19 cellular contexts compared by ENCODE assay signal in the genomic region with DNA sequence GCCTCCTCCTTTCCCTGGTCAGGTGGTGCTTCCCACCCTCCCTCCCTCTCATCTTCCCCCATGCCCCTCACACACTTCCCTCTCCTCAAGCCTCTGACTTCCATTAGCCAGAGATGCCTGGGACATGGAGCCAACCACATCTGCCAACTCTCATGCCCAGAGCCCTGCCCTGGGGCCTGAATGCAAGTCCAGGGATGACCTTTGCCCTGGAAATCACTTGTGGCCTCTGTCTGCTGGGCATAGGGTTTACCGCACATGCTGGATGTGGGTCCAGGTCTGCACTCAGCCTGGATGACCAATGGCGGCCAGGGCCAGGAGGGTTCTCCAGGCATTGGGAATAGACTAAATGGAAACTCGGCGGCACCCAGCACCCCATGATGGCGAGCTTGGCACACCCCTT.
A peak's percentile ranks its signal among the peaks of the same experiment; 100 is the strongest.
DNase-seq lines count a peak whose midpoint lies in the region; ATAC-seq, FAIRE-seq and TF ChIP-seq lines count a peak whose summit lies in the region.
"Had no signal": no experiment of that assay in that cellular context is flagged by ENCODE, and none has a peak within 500 bp of the region (broad histone marks: within the 10 kb centered on the region; RNA-seq: fewer than 3 reads in every experiment).

No MANE protein-coding gene starts in this region.

- no peak overlapping the region for H3K4me3 ChIP-seq in AG04450 (ENCODE audit: low read depth, low read length)
- no peak overlapping the region for H3K4me3 ChIP-seq in left lung
- no peak overlapping the region for H3K4me3 ChIP-seq in stomach
- H3K4me3 ChIP-seq: gastrocnemius medialis had no signal

- TF ChIP-seq POLR2A in stomach (IDR thresholded peaks at IDR 0.05) (no peak), GM12891 (IDR thresholded peaks at IDR 0.05; ENCODE audit: low read depth, low read length) (no peak)

- no peak for FAIRE-seq in GM12891 (lab: Jason Lieb, UNC)

- TF ChIP-seq EP300 in stomach (IDR thresholded peaks at IDR 0.05), result no peak

- DNase-seq in AG04450 (ENCODE audit: low read depth, low spot score), result no peak
- DNase-seq in RWPE1 (ENCODE audit: low spot score), result no peak
- DNase-seq in left lung, result no peak
- no peak for DNase-seq in stomach
- DNase-seq in activated CD4-positive, alpha-beta T cell treated with anti-CD3 and anti-CD28 coated beads for 36 hours, result no peak
- DNase-seq in activated CD4-positive, alpha-beta T cell treated with anti-CD3 and anti-CD28 coated beads, Interleukin-2, amount 10 ng/mL, durations not matched to agents 7 days and 5 days, result no peak
- DNase-seq in GM12891 (ENCODE audit: insufficient read length, low spot score), result no peak
- DNase-seq in NCI-H2227 (lab: John Stamatoyannopoulos, UW; ENCODE audit: unreplicated experiment), result no peak
- DNase-seq: activated CD4-positive, CD25-positive, alpha-beta regulatory T cell treated with anti-CD3 and anti-CD28 coated beads, Interleukin-2, amount 50 U/mL, for 72 hours; activated naive CD4-positive, alpha-beta T cell; activated T-cell treated with anti-CD3 and anti-CD28 coated beads, Interleukin-2, amount 50 U/mL, for 1 hour; effector CD4-positive, alpha-beta T cell; gastrocnemius medialis; Karpas-422; kidney glomerular epithelial cell; NCI-H187 treated with DMSO at 0.1 percent for 48 hours; NCI-H748 treated with DMSO at 0.1 percent for 48 hours; trophoblast cell had no signal

- WGBS in stomach, 5 donors, result 94 to 98% (median 95%) methylated on average over 5 of the region's 5 CpGs

- no peaks in the 10 kb centered on the region for H3K36me3 ChIP-seq in left lung
- no peaks in the 10 kb centered on the region for H3K36me3 ChIP-seq in stomach
- H3K36me3 ChIP-seq: gastrocnemius medialis had no signal

- CTCF ChIA-PET in AG04450 (lab: Charles Lee), result interaction anchor here (1.0 kb wide), 1 partner anchor 221 kb away, joined by 3 read pairs; no protein-coding TSS in a partner anchor
- CTCF ChIA-PET in RWPE1 (lab: Yijun Ruan, JAX), result no interaction called here
- CTCF ChIA-PET in activated CD4-positive, alpha-beta T cell treated with anti-CD3 and anti-CD28 coated beads for 36 hours (lab: Charles Lee), result interaction anchor here (1.1 kb wide), 1 partner anchor 388 kb away, joined by 4 read pairs; no protein-coding TSS in a partner anchor
- CTCF ChIA-PET in activated CD4-positive, alpha-beta T cell treated with anti-CD3 and anti-CD28 coated beads, Interleukin-2, amount 10 ng/mL, durations not matched to agents 7 days and 5 days (lab: Charles Lee), result no interaction called here

- no peaks in the 10 kb centered on the region for H3K27me3 Mint-ChIP-seq in activated CD4-positive, alpha-beta T cell treated with anti-CD3 and anti-CD28 coated beads for 36 hours
- no peaks in the 10 kb centered on the region for H3K27me3 Mint-ChIP-seq in activated CD4-positive, alpha-beta T cell treated with anti-CD3 and anti-CD28 coated beads, Interleukin-2, amount 10 ng/mL, durations not matched to agents 7 days and 5 days

- no peak overlapping the region for H3K4me3 Mint-ChIP-seq in activated CD4-positive, alpha-beta T cell treated with anti-CD3 and anti-CD28 coated beads for 36 hours
- no peak overlapping the region for H3K4me3 Mint-ChIP-seq in activated CD4-positive, alpha-beta T cell treated with anti-CD3 and anti-CD28 coated beads, Interleukin-2, amount 10 ng/mL, durations not matched to agents 7 days and 5 days
- H3K4me3 Mint-ChIP-seq: nephron had no signal

- H3K27ac ChIP-seq in AG04450 (ENCODE audit: low read depth, low read length) (peak overlapping the region; percentile 90), RWPE1 (peak overlapping the region; percentile 62), left lung (peak overlapping the region; percentile 40 to 68), stomach (peak overlapping the region in 4 of 5 donors; percentile 68 to 84 (median 80))

- H3K27ac Mint-ChIP-seq in activated CD4-positive, alpha-beta T cell treated with anti-CD3 and anti-CD28 coated beads for 36 hours, result no peak overlapping the region
- H3K27ac Mint-ChIP-seq in activated CD4-positive, alpha-beta T cell treated with anti-CD3 and anti-CD28 coated beads, Interleukin-2, amount 10 ng/mL, durations not matched to agents 7 days and 5 days, result no peak overlapping the region

- no peaks in the 10 kb centered on the region for H3K4me1 ChIP-seq in left lung
- H3K4me1 ChIP-seq in stomach, result peaks cover 4 to 30% (median 14%) of the 10 kb centered on the region in 4 donors

- H3K9me3 Mint-ChIP-seq in activated CD4-positive, alpha-beta T cell treated with anti-CD3 and anti-CD28 coated beads for 36 hours (ENCODE audit: low read depth), result no peaks in the 10 kb centered on the region
- H3K9me3 Mint-ChIP-seq in activated CD4-positive, alpha-beta T cell treated with anti-CD3 and anti-CD28 coated beads, Interleukin-2, amount 10 ng/mL, durations not matched to agents 7 days and 5 days, result no peaks in the 10 kb centered on the region

- H3K9me3 ChIP-seq in AG04450 (ENCODE audit: control insufficient read depth, insufficient read depth, low read length) (no peaks in the 10 kb centered on the region), left lung (no peaks in the 10 kb centered on the region), stomach (no peaks in the 10 kb centered on the region)
- H3K9me3 ChIP-seq: gastrocnemius medialis had no signal

- POLR2A ChIA-PET in AG04450 (lab: Yijun Ruan, JAX) (interaction anchor here (1.2 to 1.3 kb wide), 2 partner anchors 196 to 386 kb away, joined by 4 to 6 read pairs; partner anchors contain the start of gene SH3RF3), RWPE1 (lab: Yijun Ruan, JAX; ENCODE audit: low non-redundant PET) (interaction anchor here (0.6 kb wide), 1 partner anchor 9 kb away, joined by 5 read pairs; no protein-coding TSS in a partner anchor)
- POLR2A ChIA-PET in activated CD4-positive, alpha-beta T cell treated with anti-CD3 and anti-CD28 coated beads for 36 hours (lab: Charles Lee), result no interaction called here
- POLR2A ChIA-PET in activated CD4-positive, alpha-beta T cell treated with anti-CD3 and anti-CD28 coated beads, Interleukin-2, amount 10 ng/mL, durations not matched to agents 7 days and 5 days (lab: Charles Lee), result no interaction called here

- no peaks in the 10 kb centered on the region for H3K36me3 Mint-ChIP-seq in activated CD4-positive, alpha-beta T cell treated with anti-CD3 and anti-CD28 coated beads for 36 hours (ENCODE audit: low read depth)
- H3K36me3 Mint-ChIP-seq in activated CD4-positive, alpha-beta T cell treated with anti-CD3 and anti-CD28 coated beads, Interleukin-2, amount 10 ng/mL, durations not matched to agents 7 days and 5 days (ENCODE audit: low read depth), result no peaks in the 10 kb centered on the region

- TF ChIP-seq CTCF in AG04450 (IDR thresholded peaks at IDR 0.05; ENCODE audit: low read depth, low read length) (no peak), RWPE1 (conservative IDR thresholded peaks at IDR 0.05; ENCODE audit: low read depth) (no peak), left lung (IDR thresholded peaks at IDR 0.05) (no peak), stomach (IDR thresholded peaks at IDR 0.05) (no peak)

- H3K27me3 ChIP-seq in AG04450 (ENCODE audit: control insufficient read depth, insufficient read depth, low read length) (no peaks in the 10 kb centered on the region), left lung (no peaks in the 10 kb centered on the region), stomach (no peaks in the 10 kb centered on the region)
- H3K27me3 ChIP-seq: gastrocnemius medialis had no signal

- no peak for ATAC-seq in left lung
- no peak for ATAC-seq in activated CD4-positive, alpha-beta T cell treated with anti-CD3 and anti-CD28 coated beads for 36 hours

- H3K4me1 Mint-ChIP-seq in activated CD4-positive, alpha-beta T cell treated with anti-CD3 and anti-CD28 coated beads for 36 hours, result no peaks in the 10 kb centered on the region
- H3K4me1 Mint-ChIP-seq in activated CD4-positive, alpha-beta T cell treated with anti-CD3 and anti-CD28 coated beads, Interleukin-2, amount 10 ng/mL, durations not matched to agents 7 days and 5 days, result peaks cover 7% of the 10 kb centered on the region

- intact Hi-C loops in left lung (cut with DNase I), result loop anchor here in 1 of 2 donors (5.0 kb wide), 1 partner anchor 388 kb away; the partner anchor contains the start of gene SH3RF3
- intact Hi-C loops in stomach (cut with DNase I; ENCODE audit: low total_unique reads), result no loop called here
- intact Hi-C loops in activated CD4-positive, alpha-beta T cell treated with anti-CD3 and anti-CD28 coated beads for 36 hours (cut with DNase I, micrococcal nuclease), result loop anchor here in 1 of 2 experiments (5.0 kb wide), 2 partner anchors 183 to 298 kb away; no protein-coding TSS in a partner anchor

TF ChIP-seq in GM12891, 5 proteins besides CTCF, POLR2A, EP300 and RAD21:
- TF ChIP-seq TAF1 (IDR thresholded peaks at IDR 0.05; ENCODE audit: low read depth, low read length) (no peak), PAX5 (IDR thresholded peaks at IDR 0.05; ENCODE audit: insufficient read depth, low read length, severe bottlenecking) (no peak), POLR2AphosphoS5 (IDR thresholded peaks at IDR 0.05; ENCODE audit: low read depth, low read length) (no peak), SPI1 (IDR thresholded peaks at IDR 0.05; ENCODE audit: low read depth, low read length) (no peak), POU2F2 (IDR thresholded peaks at IDR 0.05; ENCODE audit: low read depth, low read length) (no peak)

Comparison
In these comparisons a context has a peak if more than half of its experiments do, and no peak if none do; other contexts are left out.
1. CTCF ChIA-PET loops: an anchor here in AG04450 (1.0 kb wide) and activated CD4-positive, alpha-beta T cell treated with anti-CD3 and anti-CD28 coated beads for 36 hours (1.1 kb wide); none called in RWPE1 and activated CD4-positive, alpha-beta T cell treated with anti-CD3 and anti-CD28 coated beads, Interleukin-2, amount 10 ng/mL, durations not matched to agents 7 days and 5 days.
2. POLR2A ChIA-PET loops: an anchor here in AG04450 (1.2 to 1.3 kb wide) and RWPE1 (0.6 kb wide); none called in activated CD4-positive, alpha-beta T cell treated with anti-CD3 and anti-CD28 coated beads for 36 hours and activated CD4-positive, alpha-beta T cell treated with anti-CD3 and anti-CD28 coated beads, Interleukin-2, amount 10 ng/mL, durations not matched to agents 7 days and 5 days.